ENCODE assay signal across 25 cellular contexts in genomic region chr7:24670782-24671181, GRCh38.
"Had no signal": no experiment of that assay in that cellular context is flagged by ENCODE, and none has a peak within 500 bp of the region (broad histone marks: within the 10 kb centered on the region; RNA-seq: fewer than 3 reads in every experiment).

No MANE protein-coding gene starts in this region.

- FAIRE-seq: HTR-8/SVneo, RCC 7860 had no signal

- H3K9me3 ChIP-seq: SJSA1 had no signal

- H3K4me2 ChIP-seq: KMS-11 had no signal

- H3K27ac ChIP-seq: HL-60, KMS-11, SJSA1 had no signal

- H3K4me3 ChIP-seq: SJSA1, SK-N-MC had no signal

- DNase-seq: Kasumi-1, MV-4-11, NCI-H1048, NCI-H1105, NCI-H1417, NCI-H146, NCI-H1694 treated with DMSO at 0.1 percent for 48 hours, NCI-H2029, NCI-H2081 treated with DMSO at 0.1 percent for 48 hours, NCI-H2171, NCI-H226, NCI-H446, NCI-H510A, NCI-H524 treated with DMSO at 0.1 percent for 48 hours, NCI-H69, NCI-H774, Right ventricle myocardium superior, RPMI8226, SIG-M5 had no signal
